1 cellular context compared by ENCODE assay signal in the genomic region with DNA sequence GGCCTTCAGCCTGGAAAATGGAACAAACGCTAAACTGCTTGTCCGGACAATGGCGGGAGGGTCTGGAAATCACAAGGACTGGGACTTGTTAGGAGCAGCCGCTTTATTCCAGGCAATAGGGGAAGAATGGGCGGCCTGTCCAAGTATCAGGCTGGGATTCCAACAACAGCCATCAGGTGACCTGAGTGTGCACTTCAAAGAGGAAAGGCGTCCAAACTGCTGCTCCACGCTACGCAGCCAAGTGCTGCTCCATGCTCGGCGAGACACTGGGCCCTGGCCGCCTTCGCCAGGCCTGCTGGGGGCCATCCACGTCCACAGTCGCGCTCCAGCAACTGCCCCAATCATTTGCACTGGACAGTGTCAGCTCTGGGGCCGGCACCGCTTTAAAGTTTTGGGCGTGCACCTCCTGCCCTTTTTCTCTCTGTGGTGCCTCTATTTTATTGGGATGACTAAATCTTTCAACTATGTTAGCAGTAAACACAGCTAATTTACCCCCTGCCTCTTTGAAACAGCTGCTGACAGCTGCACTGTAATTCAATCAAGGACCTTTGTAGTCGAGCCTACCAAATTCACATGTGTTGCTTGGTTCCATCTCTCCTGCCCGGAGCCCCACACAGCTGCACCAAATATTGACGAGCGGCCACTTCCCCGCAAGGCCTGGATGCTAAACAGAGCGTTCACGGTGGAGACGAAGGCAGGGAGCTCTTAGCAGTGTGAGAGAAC.
TF ChIP-seq lines count a peak whose summit lies in the region.

No MANE protein-coding gene starts in this region.

TF ChIP-seq in HEK293, 187 proteins besides CTCF, POLR2A, EP300 and RAD21 (continued from another document and continues in another):
- TF ChIP-seq IKZF3 (tag by site-specific recombination; IDR thresholded peaks at IDR 0.05) (no peak), YY1 (tag by site-specific recombination; IDR thresholded peaks at IDR 0.05) (no peak), ZEB2 (tag by site-specific recombination; IDR thresholded peaks at IDR 0.05) (peak; percentile 70; the same call in 1 of the 2 replicates), ZNF548 (tag by site-specific recombination; IDR thresholded peaks at IDR 0.05) (no peak), ZNF202 (tag by site-specific recombination; IDR thresholded peaks at IDR 0.05; ENCODE audit: borderline replicate concordance) (no peak), ZNF239 (tag by site-specific recombination; IDR thresholded peaks at IDR 0.05) (no peak), ZNF350 (tag by site-specific recombination; IDR thresholded peaks at IDR 0.05) (no peak), ZNF433 (tag by site-specific recombination; IDR thresholded peaks at IDR 0.05; ENCODE audit: low read depth) (no peak), ZBTB48 (tag by site-specific recombination; IDR thresholded peaks at IDR 0.05) (no peak), ZNF610 (tag by site-specific recombination; IDR thresholded peaks at IDR 0.05; ENCODE audit: borderline replicate concordance) (no peak), REPIN1 (tag by site-specific recombination; IDR thresholded peaks at IDR 0.05; ENCODE audit: low read depth) (no peak), ZNF660 (tag by site-specific recombination; IDR thresholded peaks at IDR 0.05) (no peak), ZNF529 (tag by site-specific recombination; IDR thresholded peaks at IDR 0.05; ENCODE audit: insufficient replicate concordance) (no peak), ZNF140 (tag by site-specific recombination; IDR thresholded peaks at IDR 0.05) (no peak), ZNF514 (tag by site-specific recombination; IDR thresholded peaks at IDR 0.05) (no peak), ZNF555 (tag by site-specific recombination; conservative IDR thresholded peaks at IDR 0.05) (no peak), ZNF707 (tag by site-specific recombination; IDR thresholded peaks at IDR 0.05) (no peak), ZNF174 (tag by site-specific recombination; IDR thresholded peaks at IDR 0.05) (no peak), ZNF211 (tag by site-specific recombination; IDR thresholded peaks at IDR 0.05; ENCODE audit: low read depth) (no peak), ZNF19 (tag by site-specific recombination; IDR thresholded peaks at IDR 0.05; ENCODE audit: low read depth) (no peak), ZNF626 (tag by site-specific recombination; IDR thresholded peaks at IDR 0.05) (no peak), ZNF510 (tag by site-specific recombination; IDR thresholded peaks at IDR 0.05; ENCODE audit: insufficient replicate concordance) (no peak), ZNF391 (tag by site-specific recombination; IDR thresholded peaks at IDR 0.05; ENCODE audit: borderline replicate concordance, low read depth) (no peak), PRDM1 (tag by site-specific recombination; IDR thresholded peaks at IDR 0.05) (no peak), ZNF624 (tag by site-specific recombination; IDR thresholded peaks at IDR 0.05) (no peak), ZNF621 (tag by site-specific recombination; IDR thresholded peaks at IDR 0.05) (no peak), SCRT2 (tag by site-specific recombination; IDR thresholded peaks at IDR 0.05) (peak; percentile 71; the same call in 1 of the 2 replicates), ZFP69B (tag by site-specific recombination; IDR thresholded peaks at IDR 0.05) (peak; percentile 96), ZFP37 (tag by site-specific recombination; IDR thresholded peaks at IDR 0.05) (no peak), ZFP3 (tag by site-specific recombination; IDR thresholded peaks at IDR 0.05; ENCODE audit: low read depth) (no peak), ZNF175 (tag by site-specific recombination; IDR thresholded peaks at IDR 0.05) (no peak), SALL2 (tag by site-specific recombination; IDR thresholded peaks at IDR 0.05; ENCODE audit: borderline replicate concordance) (no peak), KLF8 (tag by site-specific recombination; IDR thresholded peaks at IDR 0.05) (peak; percentile 19; the same call in 1 of the 2 replicates), ZNF404 (tag by site-specific recombination; IDR thresholded peaks at IDR 0.05) (no peak), ZSCAN16 (tag by site-specific recombination; IDR thresholded peaks at IDR 0.05) (no peak), TRIM28 (IDR thresholded peaks at IDR 0.05; ENCODE audit: borderline replicate concordance, low read length) (no peak), YY2 (tag by site-specific recombination; IDR thresholded peaks at IDR 0.05) (no peak), ZNF561 (tag by site-specific recombination; IDR thresholded peaks at IDR 0.05; ENCODE audit: borderline replicate concordance) (no peak), ZNF366 (tag by site-specific recombination; conservative IDR thresholded peaks at IDR 0.05) (peak; percentile 62), BCL11B (tag by site-specific recombination; IDR thresholded peaks at IDR 0.05; ENCODE audit: low read depth) (no peak), ZNF416 (tag by site-specific recombination; IDR thresholded peaks at IDR 0.05) (no peak), ZNF423 (tag by site-specific recombination; IDR thresholded peaks at IDR 0.05) (no peak), HOXC10 (CRISPR knock-in tag; IDR thresholded peaks at IDR 0.05) (no peak), ZNF37A (tag by site-specific recombination; IDR thresholded peaks at IDR 0.05) (no peak), ZNF10 (tag by site-specific recombination; IDR thresholded peaks at IDR 0.05) (no peak), SETDB1 (IDR thresholded peaks at IDR 0.05; ENCODE audit: insufficient read length, low read length) (no peak)
- TF ChIP-seq, protein P1, sequence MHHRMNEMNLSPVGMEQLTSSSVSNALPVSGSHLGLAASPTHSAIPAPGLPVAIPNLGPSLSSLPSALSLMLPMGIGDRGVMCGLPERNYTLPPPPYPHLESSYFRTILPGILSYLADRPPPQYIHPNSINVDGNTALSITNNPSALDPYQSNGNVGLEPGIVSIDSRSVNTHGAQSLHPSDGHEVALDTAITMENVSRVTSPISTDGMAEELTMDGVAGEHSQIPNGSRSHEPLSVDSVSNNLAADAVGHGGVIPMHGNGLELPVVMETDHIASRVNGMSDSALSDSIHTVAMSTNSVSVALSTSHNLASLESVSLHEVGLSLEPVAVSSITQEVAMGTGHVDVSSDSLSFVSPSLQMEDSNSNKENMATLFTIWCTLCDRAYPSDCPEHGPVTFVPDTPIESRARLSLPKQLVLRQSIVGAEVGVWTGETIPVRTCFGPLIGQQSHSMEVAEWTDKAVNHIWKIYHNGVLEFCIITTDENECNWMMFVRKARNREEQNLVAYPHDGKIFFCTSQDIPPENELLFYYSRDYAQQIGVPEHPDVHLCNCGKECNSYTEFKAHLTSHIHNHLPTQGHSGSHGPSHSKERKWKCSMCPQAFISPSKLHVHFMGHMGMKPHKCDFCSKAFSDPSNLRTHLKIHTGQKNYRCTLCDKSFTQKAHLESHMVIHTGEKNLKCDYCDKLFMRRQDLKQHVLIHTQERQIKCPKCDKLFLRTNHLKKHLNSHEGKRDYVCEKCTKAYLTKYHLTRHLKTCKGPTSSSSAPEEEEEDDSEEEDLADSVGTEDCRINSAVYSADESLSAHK (tag by site-specific recombination; IDR thresholded peaks at IDR 0.05), result peak; percentile 78
- TF ChIP-seq, protein P2, sequence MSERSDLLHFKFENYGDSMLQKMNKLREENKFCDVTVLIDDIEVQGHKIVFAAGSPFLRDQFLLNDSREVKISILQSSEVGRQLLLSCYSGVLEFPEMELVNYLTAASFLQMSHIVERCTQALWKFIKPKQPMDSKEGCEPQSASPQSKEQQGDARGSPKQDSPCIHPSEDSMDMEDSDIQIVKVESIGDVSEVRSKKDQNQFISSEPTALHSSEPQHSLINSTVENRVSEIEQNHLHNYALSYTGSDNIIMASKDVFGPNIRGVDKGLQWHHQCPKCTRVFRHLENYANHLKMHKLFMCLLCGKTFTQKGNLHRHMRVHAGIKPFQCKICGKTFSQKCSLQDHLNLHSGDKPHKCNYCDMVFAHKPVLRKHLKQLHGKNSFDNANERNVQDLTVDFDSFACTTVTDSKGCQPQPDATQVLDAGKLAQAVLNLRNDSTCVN (tag by site-specific recombination; optimal IDR thresholded peaks at IDR 0.05), result peak; percentile 23
- TF ChIP-seq, protein P3, sequence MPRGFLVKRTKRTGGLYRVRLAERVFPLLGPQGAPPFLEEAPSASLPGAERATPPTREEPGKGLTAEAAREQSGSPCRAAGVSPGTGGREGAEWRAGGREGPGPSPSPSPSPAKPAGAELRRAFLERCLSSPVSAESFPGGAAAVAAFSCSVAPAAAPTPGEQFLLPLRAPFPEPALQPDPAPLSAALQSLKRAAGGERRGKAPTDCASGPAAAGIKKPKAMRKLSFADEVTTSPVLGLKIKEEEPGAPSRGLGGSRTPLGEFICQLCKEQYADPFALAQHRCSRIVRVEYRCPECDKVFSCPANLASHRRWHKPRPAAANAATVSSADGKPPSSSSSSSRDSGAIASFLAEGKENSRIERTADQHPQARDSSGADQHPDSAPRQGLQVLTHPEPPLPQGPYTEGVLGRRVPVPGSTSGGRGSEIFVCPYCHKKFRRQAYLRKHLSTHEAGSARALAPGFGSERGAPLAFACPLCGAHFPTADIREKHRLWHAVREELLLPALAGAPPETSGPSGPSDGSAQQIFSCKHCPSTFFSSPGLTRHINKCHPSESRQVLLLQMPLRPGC (tag by site-specific recombination; IDR thresholded peaks at IDR 0.05), result 0 out of 2 replicates have a peak, but pooled peaks have one; percentile 25
- TF ChIP-seq, protein P4, sequence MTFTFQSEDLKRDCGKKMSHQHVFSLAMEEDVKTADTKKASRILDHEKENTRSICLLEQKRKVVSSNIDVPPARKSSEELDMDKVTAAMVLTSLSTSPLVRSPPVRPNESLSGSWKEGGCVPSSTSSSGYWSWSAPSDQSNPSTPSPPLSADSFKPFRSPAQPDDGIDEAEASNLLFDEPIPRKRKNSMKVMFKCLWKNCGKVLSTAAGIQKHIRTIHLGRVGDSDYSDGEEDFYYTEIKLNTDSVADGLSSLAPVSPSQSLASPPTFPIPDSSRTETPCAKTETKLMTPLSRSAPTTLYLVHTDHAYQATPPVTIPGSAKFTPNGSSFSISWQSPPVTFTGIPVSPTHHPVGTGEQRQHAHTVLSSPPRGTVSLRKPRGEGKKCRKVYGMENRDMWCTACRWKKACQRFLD (tag by site-specific recombination; IDR thresholded peaks at IDR 0.05), result no peak
- TF ChIP-seq, protein P5, sequence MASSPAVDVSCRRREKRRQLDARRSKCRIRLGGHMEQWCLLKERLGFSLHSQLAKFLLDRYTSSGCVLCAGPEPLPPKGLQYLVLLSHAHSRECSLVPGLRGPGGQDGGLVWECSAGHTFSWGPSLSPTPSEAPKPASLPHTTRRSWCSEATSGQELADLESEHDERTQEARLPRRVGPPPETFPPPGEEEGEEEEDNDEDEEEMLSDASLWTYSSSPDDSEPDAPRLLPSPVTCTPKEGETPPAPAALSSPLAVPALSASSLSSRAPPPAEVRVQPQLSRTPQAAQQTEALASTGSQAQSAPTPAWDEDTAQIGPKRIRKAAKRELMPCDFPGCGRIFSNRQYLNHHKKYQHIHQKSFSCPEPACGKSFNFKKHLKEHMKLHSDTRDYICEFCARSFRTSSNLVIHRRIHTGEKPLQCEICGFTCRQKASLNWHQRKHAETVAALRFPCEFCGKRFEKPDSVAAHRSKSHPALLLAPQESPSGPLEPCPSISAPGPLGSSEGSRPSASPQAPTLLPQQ (tag by site-specific recombination; IDR thresholded peaks at IDR 0.05), result peak; percentile 91
- TF ChIP-seq, protein P6, sequence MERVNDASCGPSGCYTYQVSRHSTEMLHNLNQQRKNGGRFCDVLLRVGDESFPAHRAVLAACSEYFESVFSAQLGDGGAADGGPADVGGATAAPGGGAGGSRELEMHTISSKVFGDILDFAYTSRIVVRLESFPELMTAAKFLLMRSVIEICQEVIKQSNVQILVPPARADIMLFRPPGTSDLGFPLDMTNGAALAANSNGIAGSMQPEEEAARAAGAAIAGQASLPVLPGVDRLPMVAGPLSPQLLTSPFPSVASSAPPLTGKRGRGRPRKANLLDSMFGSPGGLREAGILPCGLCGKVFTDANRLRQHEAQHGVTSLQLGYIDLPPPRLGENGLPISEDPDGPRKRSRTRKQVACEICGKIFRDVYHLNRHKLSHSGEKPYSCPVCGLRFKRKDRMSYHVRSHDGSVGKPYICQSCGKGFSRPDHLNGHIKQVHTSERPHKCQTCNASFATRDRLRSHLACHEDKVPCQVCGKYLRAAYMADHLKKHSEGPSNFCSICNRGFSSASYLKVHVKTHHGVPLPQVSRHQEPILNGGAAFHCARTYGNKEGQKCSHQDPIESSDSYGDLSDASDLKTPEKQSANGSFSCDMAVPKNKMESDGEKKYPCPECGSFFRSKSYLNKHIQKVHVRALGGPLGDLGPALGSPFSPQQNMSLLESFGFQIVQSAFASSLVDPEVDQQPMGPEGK (tag by site-specific recombination; IDR thresholded peaks at IDR 0.05), result no peak
- TF ChIP-seq, protein P7, sequence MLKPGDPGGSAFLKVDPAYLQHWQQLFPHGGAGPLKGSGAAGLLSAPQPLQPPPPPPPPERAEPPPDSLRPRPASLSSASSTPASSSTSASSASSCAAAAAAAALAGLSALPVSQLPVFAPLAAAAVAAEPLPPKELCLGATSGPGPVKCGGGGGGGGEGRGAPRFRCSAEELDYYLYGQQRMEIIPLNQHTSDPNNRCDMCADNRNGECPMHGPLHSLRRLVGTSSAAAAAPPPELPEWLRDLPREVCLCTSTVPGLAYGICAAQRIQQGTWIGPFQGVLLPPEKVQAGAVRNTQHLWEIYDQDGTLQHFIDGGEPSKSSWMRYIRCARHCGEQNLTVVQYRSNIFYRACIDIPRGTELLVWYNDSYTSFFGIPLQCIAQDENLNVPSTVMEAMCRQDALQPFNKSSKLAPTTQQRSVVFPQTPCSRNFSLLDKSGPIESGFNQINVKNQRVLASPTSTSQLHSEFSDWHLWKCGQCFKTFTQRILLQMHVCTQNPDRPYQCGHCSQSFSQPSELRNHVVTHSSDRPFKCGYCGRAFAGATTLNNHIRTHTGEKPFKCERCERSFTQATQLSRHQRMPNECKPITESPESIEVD (tag by site-specific recombination; IDR thresholded peaks at IDR 0.05), result no peak
- TF ChIP-seq, protein P8, sequence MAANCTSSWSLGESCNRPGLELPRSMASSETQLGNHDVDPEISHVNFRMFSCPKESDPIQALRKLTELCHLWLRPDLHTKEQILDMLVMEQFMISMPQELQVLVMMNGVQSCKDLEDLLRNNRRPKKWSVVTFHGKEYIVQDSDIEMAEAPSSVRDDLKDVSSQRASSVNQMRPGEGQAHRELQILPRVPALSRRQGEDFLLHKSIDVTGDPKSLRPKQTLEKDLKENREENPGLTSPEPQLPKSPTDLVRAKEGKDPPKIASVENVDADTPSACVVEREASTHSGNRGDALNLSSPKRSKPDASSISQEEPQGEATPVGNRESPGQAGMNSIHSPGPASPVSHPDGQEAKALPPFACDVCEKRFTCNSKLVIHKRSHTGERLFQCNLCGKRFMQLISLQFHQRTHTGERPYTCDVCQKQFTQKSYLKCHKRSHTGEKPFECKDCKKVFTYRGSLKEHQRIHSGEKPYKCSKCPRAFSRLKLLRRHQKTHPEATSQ (tag by site-specific recombination; IDR thresholded peaks at IDR 0.05), result no peak
- TF ChIP-seq, protein P9, sequence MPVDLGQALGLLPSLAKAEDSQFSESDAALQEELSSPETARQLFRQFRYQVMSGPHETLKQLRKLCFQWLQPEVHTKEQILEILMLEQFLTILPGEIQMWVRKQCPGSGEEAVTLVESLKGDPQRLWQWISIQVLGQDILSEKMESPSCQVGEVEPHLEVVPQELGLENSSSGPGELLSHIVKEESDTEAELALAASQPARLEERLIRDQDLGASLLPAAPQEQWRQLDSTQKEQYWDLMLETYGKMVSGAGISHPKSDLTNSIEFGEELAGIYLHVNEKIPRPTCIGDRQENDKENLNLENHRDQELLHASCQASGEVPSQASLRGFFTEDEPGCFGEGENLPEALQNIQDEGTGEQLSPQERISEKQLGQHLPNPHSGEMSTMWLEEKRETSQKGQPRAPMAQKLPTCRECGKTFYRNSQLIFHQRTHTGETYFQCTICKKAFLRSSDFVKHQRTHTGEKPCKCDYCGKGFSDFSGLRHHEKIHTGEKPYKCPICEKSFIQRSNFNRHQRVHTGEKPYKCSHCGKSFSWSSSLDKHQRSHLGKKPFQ (tag by site-specific recombination; IDR thresholded peaks at IDR 0.05), result 0 out of 2 replicates have a peak, but pooled peaks have one; percentile 49
